ENCODE assay signal across 8 cellular contexts in the genomic region with DNA sequence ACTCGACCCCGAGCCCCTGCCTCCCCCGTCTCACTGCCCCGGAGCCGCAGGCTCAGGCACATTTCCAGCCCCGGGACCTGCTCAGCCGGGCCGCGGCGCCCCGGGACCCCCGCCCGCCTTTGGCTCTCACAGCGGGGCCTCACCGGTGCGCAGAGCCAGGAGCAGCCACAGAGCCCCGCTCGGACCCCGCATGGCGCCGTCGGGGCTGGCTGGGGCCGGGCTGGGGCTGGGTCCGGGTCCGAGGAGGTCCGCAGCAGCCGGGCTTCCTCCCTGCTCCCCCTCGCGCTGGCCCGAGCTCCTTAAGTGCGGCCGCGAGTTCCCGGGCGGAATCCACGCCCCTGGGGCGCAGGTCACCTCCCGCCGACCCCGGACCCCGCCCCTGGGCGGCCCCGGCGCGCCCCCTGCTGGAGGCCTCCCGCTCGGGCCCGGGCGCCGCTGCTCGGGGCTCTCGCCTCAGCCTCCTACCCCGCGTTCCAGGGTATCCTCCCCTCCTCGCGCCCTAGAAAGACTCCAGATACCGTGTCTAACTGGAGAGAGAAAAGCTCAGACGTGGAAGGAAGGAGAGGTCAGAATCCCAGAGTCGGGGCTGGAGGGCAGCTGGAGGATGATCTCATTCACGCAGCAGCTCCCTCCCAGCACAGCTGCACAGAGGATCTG. TPM values are rescaled to one million over a fixed set of nuclear protein-coding genes. Genes with fewer than 3 reads are reported as not detected.
DNase-seq lines count a peak whose midpoint lies in the region; ATAC-seq, FAIRE-seq and TF ChIP-seq lines count a peak whose summit lies in the region.

A gene (minus strand): TSS at position 307 of the 657 bp plus-strand sequence. CDS start 115 bp downstream, at position 192.

- no peaks in the 10 kb centered on the region for H3K27me3 ChIP-seq in GM12878 (replicated peaks in 1 of 2; ENCODE audit: control insufficient read depth in 2 of 2, insufficient read depth in 2 of 2, low read length in 1 of 2)

- CTCF ChIA-PET in GM12878 (lab: Yijun Ruan, JAX) = interaction anchor here (0.6 to 4.4 kb wide), 29 partner anchors 7 to 683 kb away, joined by 3 to 54 read pairs (median 4); a partner anchor contains a TSS

- H2AFZ ChIP-seq in GM12878 (ENCODE audit: control insufficient read depth, low read depth, low read length) = peak within 1 kb of the TSS; percentile 89

- H3K4me2 ChIP-seq in GM12878 (ENCODE audit: control insufficient read depth, insufficient read depth) = peak within 1 kb of the TSS; percentile 89

- H3K4me3 Mint-ChIP-seq in immature natural killer cell = peak within 1 kb of the TSS; percentile 66 to 81 (median 73)

- TF ChIP-seq CTCF in LNCaP clone FGC (IDR thresholded peaks at IDR 0.05; ENCODE audit: control insufficient read depth, extremely low read depth, insufficient read depth) (peak; percentile 28), GM12878 (IDR thresholded peaks at IDR 0.05 in 2 of 3, conservative IDR thresholded peaks at IDR 0.05 in 1 of 3; ENCODE audit: control insufficient read depth in 2 of 3, extremely low read depth in 1 of 3, insufficient read depth in 1 of 3, low read depth in 3 of 3, low read length in 3 of 3) (peak; percentile 65 to 90 (median 82))

- peaks cover 19% of the 10 kb centered on the region for H3K79me2 ChIP-seq in GM12878 (ENCODE audit: control insufficient read depth, insufficient read depth, low read length)

- in situ Hi-C loops in GM12878 (cut with MboI) = no loop called here

- SMC1A ChIA-PET in GM12878 (lab: Charles Lee; ENCODE audit: uncharacterized antibody, unreplicated experiment) = interaction anchor here (0.8 to 4.8 kb wide), 10 partner anchors 15 to 484 kb away, joined by 3 to 33 read pairs (median 4); no protein-coding TSS in a partner anchor

- POLR2A ChIA-PET in GM12878 (lab: Charles Lee) = interaction anchor here (0.6 to 1.6 kb wide), 9 partner anchors 22 to 440 kb away, joined by 3 to 11 read pairs (median 3); a partner anchor contains a TSS

- no peaks in the 10 kb centered on the region for H3K36me3 Mint-ChIP-seq in immature natural killer cell

- no peak for TF ChIP-seq EP300 in GM12878 (IDR thresholded peaks at IDR 0.05; ENCODE audit: borderline replicate concordance in 1 of 2, control insufficient read depth in 1 of 2, low read depth in 2 of 2, low read length in 2 of 2)

- H3K4me1 ChIP-seq in GM12878 (ENCODE audit: control insufficient read depth, insufficient read depth, low read length) = no peaks in the 10 kb centered on the region; the same call in 1 of the 2 replicates

- peak within 1 kb of the TSS; percentile 83 for H3K27ac ChIP-seq in GM12878 (ENCODE audit: control insufficient read depth, insufficient read depth)

- WGBS in GM12878 (ENCODE audit: insufficient coverage, insufficient replicate concordance, low lambda C conversion rate, missing lambda C conversion rate) = 5% methylated on average over 25 of the region's 60 CpGs

- RAD21 ChIA-PET in GM12878 (lab: Charles Lee; ENCODE audit: unreplicated experiment) = interaction anchor here (0.6 to 3.9 kb wide), 12 partner anchors 8 to 472 kb away, joined by 3 to 48 read pairs (median 4); no protein-coding TSS in a partner anchor

- H3K27ac Mint-ChIP-seq in immature natural killer cell = peak within 1 kb of the TSS in 1 of 6 donors; percentile 62

- peaks cover 0 to 8% (median 7%) of the 10 kb centered on the region in 3 donors for H3K27me3 Mint-ChIP-seq in immature natural killer cell (ENCODE audit: low read depth in 3 of 3)

- peak; percentile 86 for TF ChIP-seq POLR2A in GM12878 (IDR thresholded peaks at IDR 0.05; ENCODE audit: low read depth, low read length)

- peak; percentile 63 for TF ChIP-seq RAD21 in GM12878 (IDR thresholded peaks at IDR 0.05; ENCODE audit: insufficient read depth, low read depth, low read length)

- peak within 1 kb of the TSS; percentile 37 for H3K4me3 ChIP-seq in LNCaP clone FGC (ENCODE audit: low read depth, low read length)
- peak within 1 kb of the TSS; percentile 93 for H3K4me3 ChIP-seq in GM12878

- H3K9me3 Mint-ChIP-seq in immature natural killer cell = peaks cover 0 to 2% (median 0%) of the 10 kb centered on the region in 6 donors

- ATAC-seq in GM21786 (IDR thresholded peaks at IDR 0.05; ENCODE audit: unreplicated experiment) (peak; percentile 63), GM12878 (peak; percentile 88)

- no peaks in the 10 kb centered on the region for H3K9me3 ChIP-seq in GM12878 (replicated peaks; ENCODE audit: control insufficient read depth, insufficient read depth, low read length)

- H3K4me1 Mint-ChIP-seq in immature natural killer cell = peaks cover 4 to 14% of the 10 kb centered on the region in 2 donors

- BruUV-seq in GM12878 (replicated peaks; lab: Mats Ljungman, UMichigan) = no TSS peak

- peak within 1 kb of the TSS; percentile 85 for H3K9ac ChIP-seq in GM12878 (ENCODE audit: control insufficient read depth, insufficient read depth, low read length)

- no peak for FAIRE-seq in GM12878 (lab: Jason Lieb, UNC)

- no peaks in the 10 kb centered on the region for H4K20me1 ChIP-seq in GM12878 (ENCODE audit: control insufficient read depth, insufficient read depth)

- DNase-seq in GM04503 (ENCODE audit: low read depth) (peak; percentile 6), LNCaP clone FGC (ENCODE audit: low read depth) (no peak), T1000 (lab: John Stamatoyannopoulos, UW) (peak; percentile 52), GM12878 (ENCODE audit: low read depth, low spot score) (no peak), immature natural killer cell (peak; percentile 68 to 75 (median 72)), amniotic stem cell (lab: John Stamatoyannopoulos, UW) (no peak)
- DNase-seq in stimulated activated CD4-positive, alpha-beta T cell treated with anti-CD3 and anti-CD28 coated beads, Interleukin-1b, Interleukin-23, amount 100 ng/mL, for 4 hours (ENCODE audit: low read depth in 2 of 2) = peak; percentile 67 to 75

- intact Hi-C loops in GM12878 (cut with micrococcal nuclease; ENCODE audit: unreplicated experiment) = loop anchor here (1.0 to 2.0 kb wide), 2 partner anchors 26 to 51 kb away; no protein-coding TSS in a partner anchor

- peaks cover 0 to 19% of the 10 kb centered on the region in 2 experiments; a peak in 3 of 4 replicates for H3K36me3 ChIP-seq in GM12878 (ENCODE audit: control insufficient read depth in 2 of 2, insufficient read depth in 2 of 2, low read length in 1 of 2)

TF ChIP-seq in GM12878, 131 proteins besides CTCF, POLR2A, EP300 and RAD21 (continues in another document):
- 0 out of 2 replicates have a peak, but pooled peaks have one; percentile 2 for TF ChIP-seq NRF1 (conservative IDR thresholded peaks at IDR 0.05; ENCODE audit: low read depth, low read length)
- TF ChIP-seq NFXL1 (IDR thresholded peaks at IDR 0.05; ENCODE audit: borderline replicate concordance) = no peak
- TF ChIP-seq, protein P1, sequence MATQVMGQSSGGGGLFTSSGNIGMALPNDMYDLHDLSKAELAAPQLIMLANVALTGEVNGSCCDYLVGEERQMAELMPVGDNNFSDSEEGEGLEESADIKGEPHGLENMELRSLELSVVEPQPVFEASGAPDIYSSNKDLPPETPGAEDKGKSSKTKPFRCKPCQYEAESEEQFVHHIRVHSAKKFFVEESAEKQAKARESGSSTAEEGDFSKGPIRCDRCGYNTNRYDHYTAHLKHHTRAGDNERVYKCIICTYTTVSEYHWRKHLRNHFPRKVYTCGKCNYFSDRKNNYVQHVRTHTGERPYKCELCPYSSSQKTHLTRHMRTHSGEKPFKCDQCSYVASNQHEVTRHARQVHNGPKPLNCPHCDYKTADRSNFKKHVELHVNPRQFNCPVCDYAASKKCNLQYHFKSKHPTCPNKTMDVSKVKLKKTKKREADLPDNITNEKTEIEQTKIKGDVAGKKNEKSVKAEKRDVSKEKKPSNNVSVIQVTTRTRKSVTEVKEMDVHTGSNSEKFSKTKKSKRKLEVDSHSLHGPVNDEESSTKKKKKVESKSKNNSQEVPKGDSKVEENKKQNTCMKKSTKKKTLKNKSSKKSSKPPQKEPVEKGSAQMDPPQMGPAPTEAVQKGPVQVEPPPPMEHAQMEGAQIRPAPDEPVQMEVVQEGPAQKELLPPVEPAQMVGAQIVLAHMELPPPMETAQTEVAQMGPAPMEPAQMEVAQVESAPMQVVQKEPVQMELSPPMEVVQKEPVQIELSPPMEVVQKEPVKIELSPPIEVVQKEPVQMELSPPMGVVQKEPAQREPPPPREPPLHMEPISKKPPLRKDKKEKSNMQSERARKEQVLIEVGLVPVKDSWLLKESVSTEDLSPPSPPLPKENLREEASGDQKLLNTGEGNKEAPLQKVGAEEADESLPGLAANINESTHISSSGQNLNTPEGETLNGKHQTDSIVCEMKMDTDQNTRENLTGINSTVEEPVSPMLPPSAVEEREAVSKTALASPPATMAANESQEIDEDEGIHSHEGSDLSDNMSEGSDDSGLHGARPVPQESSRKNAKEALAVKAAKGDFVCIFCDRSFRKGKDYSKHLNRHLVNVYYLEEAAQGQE (IDR thresholded peaks at IDR 0.05; ENCODE audit: low read depth, low read length) = no peak
- TF ChIP-seq JUND (IDR thresholded peaks at IDR 0.05; ENCODE audit: low read depth, low read length) = no peak
- TF ChIP-seq YY1 (IDR thresholded peaks at IDR 0.05; ENCODE audit: low read depth, low read length) = peak; percentile 80
- no peak for TF ChIP-seq POU2F2 (IDR thresholded peaks at IDR 0.05; ENCODE audit: borderline replicate concordance, low read depth, low read length)
- 0 out of 2 replicates have a peak, but pooled peaks have one; percentile 44 for TF ChIP-seq ZNF24 (IDR thresholded peaks at IDR 0.05)
- TF ChIP-seq TCF7 (IDR thresholded peaks at IDR 0.05; ENCODE audit: borderline replicate concordance) = no peak
- TF ChIP-seq CHD2 (IDR thresholded peaks at IDR 0.05; ENCODE audit: borderline replicate concordance, low read depth, low read length) = no peak

RNA-seq across cellular contexts. Expression of the gene that starts here (rescaled TPM):
- total RNA-seq in GM12878 (2013; cell fraction: nucleolus; rRNA removed) = 140 and 164 TPM in 2 replicates
- total RNA-seq in GM12878 (2014; rRNA removed) = 23.8 and 26.9 TPM in 2 replicates
- total RNA-seq in GM12878 (2014; rRNA removed; fragmentation: Illumina TruSeq; extraction: Trizol) = 13.9 and 14.1 TPM in 2 replicates
- 44.3 and 49.1 TPM in 2 replicates for total RNA-seq in GM12878 (2021)
- 23.1 TPM for polyA plus RNA-seq in GM12878 (2011; ENCODE audit: low read depth)
- 4.0 and 6.7 TPM in 2 replicates for polyA plus RNA-seq in GM12878 (2011; rRNA removed)
- polyA plus RNA-seq in GM12878 (2011; cell fraction: cytosol; rRNA removed) = 6.0 and 9.0 TPM in 2 replicates
- 47.3 and 52.4 TPM in 2 replicates for polyA plus RNA-seq in GM12878 (2011; cell fraction: nucleus; rRNA removed)
- polyA plus RNA-seq in GM12878 (2012) = 17.8 and 24.6 TPM in 2 replicates
- 5.0 and 10.4 TPM in 2 replicates for polyA plus RNA-seq in GM12878 (2014; fragmentation: Illumina TruSeq; extraction: Trizol)
- polyA plus RNA-seq in GM12878 (2014; fragmentation: Nextera tagmentation; extraction: Ambion mirVana) = 1 to 10 TPM in 1 of 2 experiments, under 1 TPM in 1; 0.55 to 1.3 TPM
- polyA plus RNA-seq in GM12878 (2014; rRNA removed) = 31.8 and 40.1 TPM in 2 replicates
- polyA plus RNA-seq in GM12878 (2016; fragmentation: Nextera tagmentation; extraction: Ambion mirVana) = 10 to 100 TPM in 1 of 2 experiments, 1 to 10 TPM in 1; 9.4 to 11.8 TPM
- 7.5 and 12.0 TPM in 2 replicates for polyA minus RNA-seq in GM12878 (2011; rRNA and poly(A)+ RNA removed)
- 5.2 and 6.5 TPM in 2 replicates for polyA minus RNA-seq in GM12878 (2011; cell fraction: cytosol; rRNA and poly(A)+ RNA removed)
- 13.3 and 24.5 TPM in 2 replicates for polyA minus RNA-seq in GM12878 (2011; cell fraction: nucleus; rRNA and poly(A)+ RNA removed)
- 1 to 10 TPM in 2 of 3 donors, not detected in 1; 1.1 to 1.3 TPM for polyA plus RNA-seq in immature natural killer cell

Comparison
In these comparisons a context has a peak if more than half of its experiments do, and no peak if none do; other contexts are left out.
1. DNase-seq: peak in GM04503 (single experiment), T1000 (single experiment), immature natural killer cell (3 of 3) and stimulated activated CD4-positive, alpha-beta T cell treated with anti-CD3 and anti-CD28 coated beads, Interleukin-1b, Interleukin-23, amount 100 ng/mL, for 4 hours (2 of 2); none in LNCaP clone FGC (single experiment), GM12878 (single experiment) and amniotic stem cell (single experiment).